In the genomic region with DNA sequence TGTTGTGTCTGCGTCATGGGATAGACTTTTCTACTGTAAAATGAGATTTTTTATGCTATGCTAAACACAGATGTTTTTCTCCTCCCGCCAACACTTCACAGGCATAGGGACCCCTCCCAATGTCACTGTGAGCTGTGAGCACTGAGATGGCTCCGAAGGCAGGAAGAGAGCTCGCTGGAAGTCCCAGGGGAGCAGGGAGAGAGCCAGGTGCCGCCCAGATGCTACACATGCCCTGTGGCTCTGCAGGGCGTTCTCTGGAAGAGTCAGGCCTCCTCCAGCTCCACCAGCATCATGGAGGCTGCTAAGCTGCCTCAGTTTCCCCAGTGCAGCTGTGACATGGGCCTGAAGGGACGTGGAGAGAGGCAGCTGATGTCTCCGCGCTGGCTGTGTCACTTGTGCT, we compare ENCODE assay signal across 13 cellular contexts.
"Had no signal": no experiment of that assay in that cellular context is flagged by ENCODE, and none has a peak within 500 bp of the region (broad histone marks: within the 10 kb centered on the region; RNA-seq: fewer than 3 reads in every experiment).

No MANE protein-coding gene starts in this region.

- H3K27ac ChIP-seq: ascending aorta, breast epithelium, heart left ventricle, upper lobe of left lung had no signal

- H3K9me3 ChIP-seq: ascending aorta, upper lobe of left lung had no signal

- DNase-seq: activated CD4-positive, alpha-beta T cell treated with anti-CD3 and anti-CD28 coated beads, Interleukin-2, amount 50 U/mL, for 4 hours; activated CD4-positive, CD25-positive, alpha-beta regulatory T cell treated with anti-CD3 and anti-CD28 coated beads, Interleukin-2, amount 50 U/mL, for 72 hours; activated naive CD4-positive, alpha-beta T cell; activated T-cell treated with anti-CD3 and anti-CD28 coated beads for 4 hours; cerebellar nuclear complex; effector memory CD4-positive, alpha-beta T cell; naive B cell; small intestine; stimulated activated naive CD8-positive, alpha-beta T cell treated with anti-CD3 and anti-CD28 coated beads, Interleukin-15, amount 100 ng/mL, for 72 hours; upper lobe of left lung had no signal

- H3K4me3 ChIP-seq: ascending aorta, breast epithelium, heart left ventricle, upper lobe of left lung had no signal

- H3K27me3 ChIP-seq: ascending aorta, breast epithelium, upper lobe of left lung had no signal

- H3K36me3 ChIP-seq: ascending aorta, breast epithelium, heart left ventricle, upper lobe of left lung had no signal

- ATAC-seq: heart left ventricle; stimulated activated naive CD8-positive, alpha-beta T cell treated with anti-CD3 and anti-CD28 coated beads, Interleukin-15, amount 100 ng/mL, for 72 hours had no signal

- H3K4me1 ChIP-seq: ascending aorta, breast epithelium, heart left ventricle had no signal
